In genomic region chr20:47773381-47773786, GRCh38 we compare ENCODE assay signal across 16 cellular contexts. TPM values are rescaled to one million over a fixed set of nuclear protein-coding genes. Genes with fewer than 3 reads are reported as not detected.
A peak's percentile ranks its signal among the peaks of the same experiment; 100 is the strongest.
DNase-seq lines count a peak whose midpoint lies in the region; ATAC-seq and TF ChIP-seq lines count a peak whose summit lies in the region.
"Had no signal": no experiment of that assay in that cellular context is flagged by ENCODE, and none has a peak within 500 bp of the region (broad histone marks: within the 10 kb centered on the region; RNA-seq: fewer than 3 reads in every experiment).

No MANE protein-coding gene starts in this region.

- peaks cover 72% of the 10 kb centered on the region for H4K20me1 ChIP-seq in PC-3 (ENCODE audit: low read length)

- H3K79me2 ChIP-seq in PC-3 (ENCODE audit: low read length) = peaks cover 95% of the 10 kb centered on the region

- CTCF ChIA-PET in PC-3 (lab: Charles Lee) = interaction anchor here (0.6 kb wide), 1 partner anchor 223 kb away, joined by 3 read pairs; no protein-coding TSS in a partner anchor

- H3K4me3 ChIP-seq in PC-3 (ENCODE audit: low read length) (no peak overlapping the region), duodenal mucosa (ENCODE audit: low read depth in 1 of 2, low read length in 2 of 2) (peak overlapping the region; percentile 56 to 58), left lung (no peak overlapping the region), sigmoid colon (no peak overlapping the region), H7 (ENCODE audit: insufficient read depth, low read depth, low read length) (no peak overlapping the region)
- H3K4me3 ChIP-seq: vagina had no signal

- H3K4me2 ChIP-seq in PC-3 (ENCODE audit: low read length) = no peak overlapping the region

- POLR2A ChIA-PET in PC-3 (lab: Charles Lee; ENCODE audit: unreplicated experiment) = interaction anchor here (0.7 kb wide), 1 partner anchor 16 kb away, joined by 3 read pairs; no protein-coding TSS in a partner anchor

- H3K4me1 ChIP-seq in PC-3 (ENCODE audit: insufficient read depth, low read length) (no peaks in the 10 kb centered on the region), duodenal mucosa (ENCODE audit: control insufficient read depth in 1 of 2, insufficient read depth in 2 of 2, low read length in 2 of 2) (peaks cover 35 to 37% of the 10 kb centered on the region in 2 donors), left lung (peaks cover 0 to 17% of the 10 kb centered on the region in 2 donors), sigmoid colon (peaks cover 0 to 34% (median 22%) of the 10 kb centered on the region in 4 donors)

- H3K36me3 ChIP-seq in PC-3 (ENCODE audit: low read depth, low read length) = peaks cover 39% of the 10 kb centered on the region
- peaks cover 0 to 3% of the 10 kb centered on the region in 2 donors for H3K36me3 ChIP-seq in duodenal mucosa (ENCODE audit: control insufficient read depth in 1 of 2, insufficient read depth in 2 of 2, low read length in 2 of 2)
- H3K36me3 ChIP-seq in left lung = no peaks in the 10 kb centered on the region
- H3K36me3 ChIP-seq in sigmoid colon = no peaks in the 10 kb centered on the region
- no peaks in the 10 kb centered on the region for H3K36me3 ChIP-seq in H7 (replicated peaks; ENCODE audit: control insufficient read depth, insufficient read depth, low read length)

- no peak overlapping the region for H3K27ac ChIP-seq in PC-3 (ENCODE audit: low read length)
- H3K27ac ChIP-seq in duodenal mucosa (ENCODE audit: low read depth, low read length) = peak overlapping the region; percentile 17
- H3K27ac ChIP-seq in left lung = no peak overlapping the region
- H3K27ac ChIP-seq in sigmoid colon = peak overlapping the region; percentile 42 to 71 (median 50)
- H3K27ac ChIP-seq: vagina had no signal

- H3K9ac ChIP-seq in PC-3 (ENCODE audit: low read length) (no peak overlapping the region), duodenal mucosa (ENCODE audit: low read depth in 1 of 2, low read length in 2 of 2) (no peak overlapping the region)

- WGBS in sigmoid colon, 2 donors = 16 to 59% methylated on average over 8 of the region's 8 CpGs

- H3K9me3 ChIP-seq in PC-3 (ENCODE audit: low read length) = no peaks in the 10 kb centered on the region
- no peaks in the 10 kb centered on the region for H3K9me3 ChIP-seq in duodenal mucosa (ENCODE audit: control insufficient read depth in 1 of 2, low read length in 2 of 2)
- H3K9me3 ChIP-seq in left lung = peaks cover 0 to 2% of the 10 kb centered on the region in 2 donors
- no peaks in the 10 kb centered on the region for H3K9me3 ChIP-seq in sigmoid colon
- H3K9me3 ChIP-seq: vagina had no signal

- H2AFZ ChIP-seq in PC-3 (ENCODE audit: low read length) = no peak overlapping the region

- H3F3A ChIP-seq in PC-3 (ENCODE audit: low read length, unreplicated experiment) = no peaks in the 10 kb centered on the region

- BruUV-seq in PC-3 (replicated peaks; lab: Mats Ljungman, UMichigan) = no TSS peak

- no peak for TF ChIP-seq POLR2A in sigmoid colon (IDR thresholded peaks at IDR 0.05)

- intact Hi-C loops in PC-3 (cut with micrococcal nuclease) = no loop called here
- intact Hi-C loops in left lung (cut with DNase I) = no loop called here
- intact Hi-C loops in sigmoid colon (cut with DNase I) = no loop called here

- peak in 1 of 4 donors; percentile 6 for TF ChIP-seq EP300 in sigmoid colon (IDR thresholded peaks at IDR 0.05)

- no peaks in the 10 kb centered on the region for H3K9me2 ChIP-seq in PC-3 (replicated peaks; ENCODE audit: low read length)

- no peak for TF ChIP-seq CTCF in PC-3 (conservative IDR thresholded peaks at IDR 0.05; ENCODE audit: low read depth, low read length)
- no peak for TF ChIP-seq CTCF in left lung (IDR thresholded peaks at IDR 0.05)
- TF ChIP-seq CTCF in sigmoid colon (IDR thresholded peaks at IDR 0.05) = no peak

- in situ Hi-C loops in KBM-7 (cut with MboI; ENCODE audit: low pct_unique_long_range_greater_than_20kb, low sequenced_read_pairs) = no loop called here

- ATAC-seq in PC-3 (peak; percentile 32), left lung (peak; percentile 21)

- H3K27me3 ChIP-seq in PC-3 (ENCODE audit: low read length) = no peaks in the 10 kb centered on the region
- no peaks in the 10 kb centered on the region for H3K27me3 ChIP-seq in duodenal mucosa (ENCODE audit: control insufficient read depth in 1 of 2, insufficient read depth in 2 of 2, low read length in 2 of 2)
- H3K27me3 ChIP-seq in left lung = peaks cover 0 to 17% of the 10 kb centered on the region in 2 donors
- no peaks in the 10 kb centered on the region for H3K27me3 ChIP-seq in sigmoid colon
- H3K27me3 ChIP-seq in H7 (ENCODE audit: control insufficient read depth, insufficient read depth, low read length) = no peaks in the 10 kb centered on the region
- H3K27me3 ChIP-seq: vagina had no signal

- DNase-seq in PC-3 (no peak), left lung (no peak), sigmoid colon (no peak), H7 (no peak), KBM-7 (no peak)
- DNase-seq in stimulated activated CD4-positive, alpha-beta T cell treated with anti-CD3 and anti-CD28 coated beads, Interleukin-12 subunit alpha, Interleukin-12 subunit beta, amount 100 ng/mL, for 4 hours = no peak
- no peak for DNase-seq in effector CD8-positive, alpha-beta T cell (lab: John Stamatoyannopoulos, UW)
- DNase-seq: activated CD4-positive, alpha-beta T cell treated with anti-CD3 and anti-CD28 coated beads, Interleukin-2, amount 10 ng/mL, durations not matched to agents 7 days and 5 days; anterior cingulate cortex; DMS153; glutamatergic neuron; NCI-H446; OCI-M1; stimulated activated CD4-positive, alpha-beta T cell treated with anti-CD3 and anti-CD28 coated beads, Interleukin-15, amount 100 ng/mL, for 24 hours had no signal

RNA-seq across cellular contexts. Expression of gene SULF2, which starts 11.9 kb away (rescaled TPM):
- total RNA-seq in PC-3 (2014; rRNA removed) = 340 and 372 TPM in 2 replicates
- total RNA-seq in left lung = 10 to 100 TPM; 40.4 to 42.0 TPM
- total RNA-seq in sigmoid colon = 10 to 100 TPM; 14.6 to 63.4 (median 35.7) TPM
- polyA plus RNA-seq in sigmoid colon = 10 to 100 TPM; 18.0 to 70.1 (median 22.2) TPM
- 23.9 and 52.0 TPM in 2 replicates for total RNA-seq in H7 (2014; rRNA removed; shearing (Covaris generic))

Comparison
In these comparisons a context has a peak if more than half of its experiments do, and no peak if none do; other contexts are left out.
1. H3K27ac ChIP-seq: peak in duodenal mucosa (single experiment) and sigmoid colon (4 of 4); none in PC-3 (single experiment) and left lung (0 of 2).
2. H3K4me3 ChIP-seq: peak in duodenal mucosa (2 of 2); none in PC-3 (single experiment), left lung (0 of 2), sigmoid colon (0 of 4) and H7 (single experiment).